Comparison of ENCODE assay signal across 23 cellular contexts in genomic region chr21:45463871-45464270, GRCh38. TPM values are rescaled to one million over a fixed set of nuclear protein-coding genes. Genes with fewer than 3 reads are reported as not detected.
DNase-seq lines count a peak whose midpoint lies in the region; ATAC-seq, FAIRE-seq and TF ChIP-seq lines count a peak whose summit lies in the region.
"Had no signal": no experiment of that assay in that cellular context is flagged by ENCODE, and none has a peak within 500 bp of the region (broad histone marks: within the 10 kb centered on the region; RNA-seq: fewer than 3 reads in every experiment).

No MANE protein-coding gene starts in this region.

- no peak for FAIRE-seq in kidney (lab: Jason Lieb, UNC)
- FAIRE-seq: G401.6 had no signal

- no peaks in the 10 kb centered on the region for H3K9me3 ChIP-seq in OCI-LY1 (ENCODE audit: low read length)
- H3K9me3 ChIP-seq in kidney (ENCODE audit: control insufficient read depth in 1 of 2, low read length in 2 of 2): peaks cover 0 to 6% of the 10 kb centered on the region in 2 donors
- H3K9me3 ChIP-seq in spleen: peaks cover 0 to 25% (median 19%) of the 10 kb centered on the region in 8 donors
- H3K9me3 ChIP-seq: BE2C, Caco-2 had no signal

- H3K36me3 ChIP-seq in OCI-LY1 (ENCODE audit: insufficient read depth, low read length) (no peaks in the 10 kb centered on the region), kidney (ENCODE audit: control insufficient read depth in 1 of 2, insufficient read depth in 2 of 2, low read length in 2 of 2) (no peaks in the 10 kb centered on the region), spleen (peaks cover 0 to 7% (median 0%) of the 10 kb centered on the region in 6 donors)
- H3K36me3 ChIP-seq: BE2C, HAP-1 had no signal

- no peak for TF ChIP-seq POLR2A in spleen (IDR thresholded peaks at IDR 0.05)

- H3K27ac ChIP-seq in OCI-LY1 (ENCODE audit: low read depth, low read length, poor library complexity, severe bottlenecking) (peak overlapping the region; percentile 59), kidney (ENCODE audit: low read depth in 2 of 2, low read length in 2 of 2) (no peak overlapping the region), spleen (no peak overlapping the region)

- H3K79me2 ChIP-seq in OCI-LY1 (ENCODE audit: insufficient read depth, low read length): no peaks in the 10 kb centered on the region

- H3K9ac ChIP-seq in OCI-LY1 (ENCODE audit: low read length): no peak overlapping the region
- H3K9ac ChIP-seq in kidney (ENCODE audit: low read length in 2 of 2): no peak overlapping the region

- H3K4me1 ChIP-seq in OCI-LY1 (ENCODE audit: insufficient read depth, low read length, severe bottlenecking) (peaks cover 14% of the 10 kb centered on the region), kidney (ENCODE audit: control insufficient read depth in 1 of 2, insufficient read depth in 1 of 2, low read depth in 1 of 2, low read length in 2 of 2) (peaks cover 5 to 8% of the 10 kb centered on the region in 2 donors), spleen (peaks cover 0 to 22% (median 5%) of the 10 kb centered on the region in 6 donors)
- H3K4me1 ChIP-seq: BE2C, HAP-1 had no signal

- H3F3A ChIP-seq in OCI-LY1 (ENCODE audit: insufficient read depth, low read length): no peaks in the 10 kb centered on the region

- H3K9me2 ChIP-seq in OCI-LY1 (ENCODE audit: low read depth, low read length): no peaks in the 10 kb centered on the region

- H2AFZ ChIP-seq in OCI-LY1 (ENCODE audit: low read length): no peak overlapping the region
- H2AFZ ChIP-seq: GM23338 had no signal

- intact Hi-C loops in Right ventricle myocardium superior (cut with DNase I): loop anchor here (10.0 kb wide), 1 partner anchor 361 kb away; no protein-coding TSS in a partner anchor
- intact Hi-C loops in cardiac septum (cut with DNase I): no loop called here
- intact Hi-C loops in kidney (cut with DNase I): no loop called here
- intact Hi-C loops in spleen (cut with DNase I; ENCODE audit: low total_unique reads): no loop called here

- no peak overlapping the region for H3K4me3 ChIP-seq in OCI-LY1 (ENCODE audit: low read depth, low read length, poor library complexity, severe bottlenecking)
- no peak overlapping the region for H3K4me3 ChIP-seq in kidney (ENCODE audit: low read length in 2 of 2)
- no peak overlapping the region for H3K4me3 ChIP-seq in spleen
- H3K4me3 ChIP-seq: GM23338, HAP-1 had no signal

- H3K27me3 ChIP-seq in OCI-LY1 (ENCODE audit: insufficient read depth, low read length) (no peaks in the 10 kb centered on the region; the same call in 1 of the 2 replicates), spleen (replicated peaks in 1 of 7) (peaks cover 0 to 28% (median 0%) of the 10 kb centered on the region in 7 donors)

- no peak for TF ChIP-seq CTCF in OCI-LY1 (IDR thresholded peaks at IDR 0.05; ENCODE audit: low read length)
- no peak for TF ChIP-seq CTCF in kidney (IDR thresholded peaks at IDR 0.05; ENCODE audit: borderline replicate concordance, extremely low read depth, insufficient read depth)
- TF ChIP-seq CTCF in spleen (IDR thresholded peaks at IDR 0.05 in 8 of 11, conservative IDR thresholded peaks at IDR 0.05 in 3 of 11): no peak

- H4K20me1 ChIP-seq in OCI-LY1 (ENCODE audit: insufficient read depth, low read length): no peaks in the 10 kb centered on the region

- DNase-seq in Right ventricle myocardium superior (peak; percentile 31), cardiac septum (ENCODE audit: low spot score) (no peak), kidney (peak; percentile 15), spleen (no peak)
- DNase-seq: 8988T, ACHN, BE2C, Caco-2, HFFc6, NCI-H1048, NCI-H1417, NCI-H1694, NCI-H2029 treated with DMSO at 0.1 percent for 48 hours, NCI-H446 treated with DMSO at 0.1 percent for 48 hours, NCI-H526, NCI-H82 had no signal

- ATAC-seq in Right ventricle myocardium superior (ENCODE audit: poor library complexity) (no peak), HG02642 (IDR thresholded peaks at IDR 0.05; ENCODE audit: poor library complexity, unreplicated experiment) (no peak), HG03442 (IDR thresholded peaks at IDR 0.05; ENCODE audit: unreplicated experiment) (no peak)
- ATAC-seq: CD8-positive, alpha-beta T cell; GM23338 had no signal

- WGBS in spleen, 5 donors: 84 to 92% (median 89%) methylated on average over 2 to 7 of the region's 7 CpGs

- H3K4me2 ChIP-seq in OCI-LY1 (ENCODE audit: low read length): no peak overlapping the region
- H3K4me2 ChIP-seq: GM23338 had no signal

RNA-seq across cellular contexts. Expression of gene COL18A1, which starts 58.9 kb away (rescaled TPM):
- total RNA-seq in Right ventricle myocardium superior: 44.2 TPM
- 77.0 TPM for total RNA-seq in cardiac septum
- total RNA-seq in kidney: 316 TPM
- polyA plus RNA-seq in kidney (ENCODE audit: insufficient read depth, low read depth, low replicate concordance): 150 TPM
- 100 to 1,000 TPM in 3 of 7 donors, 10 to 100 TPM in 4; 71.8 to 208 (median 99.6) TPM for total RNA-seq in spleen
- 10 to 100 TPM; 35.0 to 66.9 (median 60.0) TPM for polyA plus RNA-seq in spleen

Comparison
In these comparisons a context has a peak if more than half of its experiments do, and no peak if none do; other contexts are left out.
1. DNase-seq: peak in Right ventricle myocardium superior (single experiment) and kidney (single experiment); none in cardiac septum (single experiment) and spleen (single experiment).